In genomic region chr11:75408852-75409219, GRCh38 we compare ENCODE assay signal across 1 cellular context.
TF ChIP-seq lines count a peak whose summit lies in the region.

No MANE protein-coding gene starts in this region.

TF ChIP-seq in HepG2, 621 proteins besides CTCF, POLR2A, EP300 and RAD21:
- TF ChIP-seq MTF2 (CRISPR knock-in tag; IDR thresholded peaks at IDR 0.05; ENCODE audit: borderline replicate concordance): no peak
- 0 out of 2 replicates have a peak, but pooled peaks have one; percentile 11 for TF ChIP-seq POLR2G (IDR thresholded peaks at IDR 0.05; ENCODE audit: low read depth, low read length)
- no peak for TF ChIP-seq ZNF468 (CRISPR knock-in tag; IDR thresholded peaks at IDR 0.05)
- peak; percentile 23 for TF ChIP-seq POLR2AphosphoS5 (IDR thresholded peaks at IDR 0.05; ENCODE audit: low read depth, low read length)
- peak; percentile 41; the same call in 1 of the 2 replicates for TF ChIP-seq ZNF121 (CRISPR knock-in tag; IDR thresholded peaks at IDR 0.05)
